ENCODE assay signal across 13 cellular contexts in the genomic region with DNA sequence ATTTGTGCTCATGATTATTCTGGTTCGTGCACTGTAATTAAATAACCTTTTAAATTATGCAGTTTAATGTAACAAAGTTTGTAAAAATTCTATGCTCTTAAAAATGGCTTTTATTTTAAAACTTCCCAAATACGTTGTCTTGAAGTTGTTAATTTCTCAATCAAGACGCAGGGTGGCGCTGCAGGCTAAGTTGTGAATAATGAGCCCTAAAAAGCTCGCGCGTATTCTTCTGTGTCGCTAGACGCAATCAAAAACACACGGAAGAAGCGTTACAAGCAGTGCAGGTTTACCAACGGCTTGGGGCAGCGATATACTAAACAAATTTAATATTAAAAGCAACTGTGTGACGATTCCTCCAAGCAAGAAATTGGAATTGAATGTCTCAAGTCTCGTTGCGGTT. TPM values are rescaled to one million over a fixed set of nuclear protein-coding genes. Genes with fewer than 3 reads are reported as not detected.
A peak's percentile ranks its signal among the peaks of the same experiment; 100 is the strongest.
DNase-seq lines count a peak whose midpoint lies in the region; TF ChIP-seq lines count a peak whose summit lies in the region.
"Had no signal": no experiment of that assay in that cellular context is flagged by ENCODE, and none has a peak within 500 bp of the region (broad histone marks: within the 10 kb centered on the region; RNA-seq: fewer than 3 reads in every experiment).

PCDHB4 (plus strand) TSS at position 256 of the 400 bp plus-strand sequence. CDS start 181 bp downstream, outside the sequence.

- H3K27ac ChIP-seq in stomach, result no peak within 1 kb of the TSS
- H3K27ac ChIP-seq: skin epidermis had no signal

- 18 to 27% (median 21%) methylated on average over 16 of the region's 16 CpGs for WGBS in stomach, 5 donors

- no peak within 1 kb of the TSS for H3K4me3 Mint-ChIP-seq in glutamatergic neuron (ENCODE audit: unreplicated experiment)
- H3K4me3 Mint-ChIP-seq: central memory CD8-positive, alpha-beta T cell had no signal

- intact Hi-C loops in stomach (cut with DNase I; ENCODE audit: low total_unique reads), result no loop called here

- no peaks in the 10 kb centered on the region for H3K4me1 Mint-ChIP-seq in glutamatergic neuron (ENCODE audit: low read depth, unreplicated experiment)
- H3K4me1 Mint-ChIP-seq: central memory CD8-positive, alpha-beta T cell had no signal

- no peaks in the 10 kb centered on the region for H3K4me1 ChIP-seq in NT2/D1 (ENCODE audit: insufficient read depth, insufficient read length)
- no peaks in the 10 kb centered on the region for H3K4me1 ChIP-seq in stomach

- H3K36me3 Mint-ChIP-seq in glutamatergic neuron (ENCODE audit: unreplicated experiment), result peaks cover 24% of the 10 kb centered on the region

- H3K27me3 ChIP-seq in NT2/D1 (ENCODE audit: insufficient read depth, insufficient read length) (no peaks in the 10 kb centered on the region), stomach (peaks cover 0 to 21% (median 0%) of the 10 kb centered on the region in 3 donors)

- no peak within 1 kb of the TSS for H3K4me3 ChIP-seq in NT2/D1 (ENCODE audit: insufficient read length, low read depth)
- H3K4me3 ChIP-seq in stomach, result peak within 1 kb of the TSS in 3 of 4 donors; percentile 2 to 12 (median 11)

- no peak within 1 kb of the TSS for H3K27ac Mint-ChIP-seq in glutamatergic neuron (ENCODE audit: unreplicated experiment)

- no peak within 1 kb of the TSS for H3K9ac ChIP-seq in NT2/D1 (ENCODE audit: insufficient read length, low read depth)

- no peaks in the 10 kb centered on the region for H3K9me3 ChIP-seq in NT2/D1 (ENCODE audit: insufficient read depth, low read length)
- H3K9me3 ChIP-seq in stomach, result peaks cover 4 to 68% (median 31%) of the 10 kb centered on the region in 4 donors

- H3K9me3 Mint-ChIP-seq in glutamatergic neuron (ENCODE audit: unreplicated experiment), result peaks cover 8% of the 10 kb centered on the region

- no peaks in the 10 kb centered on the region for H3K27me3 Mint-ChIP-seq in glutamatergic neuron (ENCODE audit: unreplicated experiment)

- no peaks in the 10 kb centered on the region for H3K36me3 ChIP-seq in NT2/D1 (ENCODE audit: insufficient read depth, insufficient read length, low read length)
- no peaks in the 10 kb centered on the region for H3K36me3 ChIP-seq in stomach

- TF ChIP-seq POLR2A in stomach (IDR thresholded peaks at IDR 0.05), result no peak

- TF ChIP-seq CTCF in glutamatergic neuron (IDR thresholded peaks at IDR 0.05; ENCODE audit: partially characterized antibody, unreplicated experiment), result peak; percentile 37
- TF ChIP-seq CTCF in stomach (IDR thresholded peaks at IDR 0.05), result no peak

- DNase-seq in DMS53 (lab: John Stamatoyannopoulos, UW) (peak; percentile 65), DMS53 treated with DMSO at 0.1 percent for 48 hours (lab: John Stamatoyannopoulos, UW; ENCODE audit: unreplicated experiment) (no peak), NT2/D1 (ENCODE audit: low read depth, low spot score) (peak; percentile 16), glutamatergic neuron (no peak), stomach (no peak), KG1 (lab: John Stamatoyannopoulos, UW) (no peak), SHP77 (lab: John Stamatoyannopoulos, UW) (no peak)
- no peak for DNase-seq in activated CD8-positive, alpha-beta memory T cell treated with anti-CD3 and anti-CD28 coated beads, Interleukin-2, amount 50 U/mL, for 48 hours
- DNase-seq: activated T-cell treated with anti-CD3 and anti-CD28 coated beads, Interleukin-2, amount 50 U/mL, for 1 hour; NCI-H1105; stimulated activated naive CD4-positive, alpha-beta T cell treated with Interleukin-2 at 50 U/mL for 16 hours had no signal

- no peak for TF ChIP-seq EP300 in stomach (IDR thresholded peaks at IDR 0.05)

RNA-seq across cellular contexts. Expression of gene PCDHB4, which starts in this region (rescaled TPM):
- 7.8 TPM for total RNA-seq in glutamatergic neuron (ENCODE audit: unreplicated experiment)
- total RNA-seq in stomach, result 10 to 100 TPM in 1 of 5 donors, 1 to 10 TPM in 1, under 1 TPM in 2, not detected in 1; 0.45 to 15.9 (median 1.7) TPM
- under 1 TPM; 0.15 to 0.38 (median 0.37) TPM for polyA plus RNA-seq in stomach

Comparison
In these comparisons a context has a peak if more than half of its experiments do, and no peak if none do; other contexts are left out.
1. DNase-seq: peak in DMS53 (single experiment) and NT2/D1 (single experiment); none in DMS53 treated with DMSO at 0.1 percent for 48 hours (single experiment), glutamatergic neuron (single experiment), stomach (single experiment), KG1 (single experiment), activated CD8-positive, alpha-beta memory T cell treated with anti-CD3 and anti-CD28 coated beads, Interleukin-2, amount 50 U/mL, for 48 hours (single experiment) and SHP77 (0 of 2).